1 cellular context compared by ENCODE assay signal in the genomic region with DNA sequence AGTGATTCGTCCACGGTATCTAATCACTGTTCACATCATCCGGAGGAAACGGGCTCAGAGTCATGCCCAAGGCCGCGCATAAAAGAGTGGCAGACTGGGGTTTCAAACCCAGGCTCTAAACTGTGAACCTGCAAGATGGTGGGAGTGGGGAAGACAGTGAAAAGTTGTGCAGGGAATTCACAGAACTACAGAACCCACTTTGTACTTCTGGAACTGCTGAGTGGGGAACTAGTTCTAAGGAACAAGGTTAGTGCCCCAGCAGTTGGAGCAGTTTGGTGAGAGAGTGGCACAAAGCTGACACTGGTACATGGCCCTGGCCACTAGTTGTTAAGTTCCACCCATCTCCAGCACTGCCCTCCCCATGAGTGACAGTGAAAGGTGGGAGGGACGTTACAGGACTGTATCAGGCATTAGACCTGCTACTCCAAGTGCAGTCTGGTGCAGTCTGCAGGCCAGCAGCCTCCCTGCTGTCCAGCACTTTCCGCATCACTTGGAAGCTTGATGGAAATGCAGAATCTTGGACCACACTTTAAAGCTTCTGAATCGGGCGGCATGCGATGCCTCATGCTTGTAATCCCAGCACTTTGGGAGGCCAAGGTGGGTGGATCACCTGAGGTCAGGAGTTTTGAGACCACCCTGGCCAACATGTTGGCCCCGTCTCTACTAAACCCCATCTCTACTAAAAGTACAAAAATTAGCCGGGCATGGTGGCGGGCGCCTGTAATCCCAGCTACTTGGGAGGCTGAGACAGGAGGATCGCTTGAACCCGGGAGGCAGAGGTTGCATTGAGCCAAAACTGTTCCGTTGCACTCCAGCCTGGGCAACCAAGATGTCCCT.
TF ChIP-seq lines count a peak whose summit lies in the region.

No MANE protein-coding gene starts in this region.

TF ChIP-seq in HepG2, 621 proteins besides CTCF, POLR2A, EP300 and RAD21 (continued from another document and continues in another):
- TF ChIP-seq, protein P1, sequence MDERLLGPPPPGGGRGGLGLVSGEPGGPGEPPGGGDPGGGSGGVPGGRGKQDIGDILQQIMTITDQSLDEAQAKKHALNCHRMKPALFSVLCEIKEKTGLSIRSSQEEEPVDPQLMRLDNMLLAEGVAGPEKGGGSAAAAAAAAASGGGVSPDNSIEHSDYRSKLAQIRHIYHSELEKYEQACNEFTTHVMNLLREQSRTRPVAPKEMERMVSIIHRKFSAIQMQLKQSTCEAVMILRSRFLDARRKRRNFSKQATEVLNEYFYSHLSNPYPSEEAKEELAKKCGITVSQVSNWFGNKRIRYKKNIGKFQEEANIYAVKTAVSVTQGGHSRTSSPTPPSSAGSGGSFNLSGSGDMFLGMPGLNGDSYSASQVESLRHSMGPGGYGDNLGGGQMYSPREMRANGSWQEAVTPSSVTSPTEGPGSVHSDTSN (CRISPR knock-in tag; IDR thresholded peaks at IDR 0.05) = peak; percentile 81
- TF ChIP-seq, protein P2, sequence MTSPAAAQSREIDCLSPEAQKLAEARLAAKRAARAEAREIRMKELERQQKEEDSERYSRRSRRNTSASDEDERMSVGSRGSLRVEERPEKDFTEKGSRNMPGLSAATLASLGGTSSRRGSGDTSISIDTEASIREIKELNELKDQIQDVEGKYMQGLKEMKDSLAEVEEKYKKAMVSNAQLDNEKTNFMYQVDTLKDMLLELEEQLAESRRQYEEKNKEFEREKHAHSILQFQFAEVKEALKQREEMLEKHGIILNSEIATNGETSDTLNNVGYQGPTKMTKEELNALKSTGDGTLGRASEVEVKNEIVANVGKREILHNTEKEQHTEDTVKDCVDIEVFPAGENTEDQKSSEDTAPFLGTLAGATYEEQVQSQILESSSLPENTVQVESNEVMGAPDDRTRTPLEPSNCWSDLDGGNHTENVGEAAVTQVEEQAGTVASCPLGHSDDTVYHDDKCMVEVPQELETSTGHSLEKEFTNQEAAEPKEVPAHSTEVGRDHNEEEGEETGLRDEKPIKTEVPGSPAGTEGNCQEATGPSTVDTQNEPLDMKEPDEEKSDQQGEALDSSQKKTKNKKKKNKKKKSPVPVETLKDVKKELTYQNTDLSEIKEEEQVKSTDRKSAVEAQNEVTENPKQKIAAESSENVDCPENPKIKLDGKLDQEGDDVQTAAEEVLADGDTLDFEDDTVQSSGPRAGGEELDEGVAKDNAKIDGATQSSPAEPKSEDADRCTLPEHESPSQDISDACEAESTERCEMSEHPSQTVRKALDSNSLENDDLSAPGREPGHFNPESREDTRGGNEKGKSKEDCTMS (CRISPR knock-in tag; conservative IDR thresholded peaks at IDR 0.05) = no peak
- TF ChIP-seq KLF12 (CRISPR knock-in tag; IDR thresholded peaks at IDR 0.05; ENCODE audit: borderline replicate concordance) = no peak
- TF ChIP-seq RBAK (CRISPR knock-in tag; IDR thresholded peaks at IDR 0.05) = no peak
- no peak for TF ChIP-seq ZNF607 (CRISPR knock-in tag; IDR thresholded peaks at IDR 0.05; ENCODE audit: borderline replicate concordance)
- TF ChIP-seq, protein P3, sequence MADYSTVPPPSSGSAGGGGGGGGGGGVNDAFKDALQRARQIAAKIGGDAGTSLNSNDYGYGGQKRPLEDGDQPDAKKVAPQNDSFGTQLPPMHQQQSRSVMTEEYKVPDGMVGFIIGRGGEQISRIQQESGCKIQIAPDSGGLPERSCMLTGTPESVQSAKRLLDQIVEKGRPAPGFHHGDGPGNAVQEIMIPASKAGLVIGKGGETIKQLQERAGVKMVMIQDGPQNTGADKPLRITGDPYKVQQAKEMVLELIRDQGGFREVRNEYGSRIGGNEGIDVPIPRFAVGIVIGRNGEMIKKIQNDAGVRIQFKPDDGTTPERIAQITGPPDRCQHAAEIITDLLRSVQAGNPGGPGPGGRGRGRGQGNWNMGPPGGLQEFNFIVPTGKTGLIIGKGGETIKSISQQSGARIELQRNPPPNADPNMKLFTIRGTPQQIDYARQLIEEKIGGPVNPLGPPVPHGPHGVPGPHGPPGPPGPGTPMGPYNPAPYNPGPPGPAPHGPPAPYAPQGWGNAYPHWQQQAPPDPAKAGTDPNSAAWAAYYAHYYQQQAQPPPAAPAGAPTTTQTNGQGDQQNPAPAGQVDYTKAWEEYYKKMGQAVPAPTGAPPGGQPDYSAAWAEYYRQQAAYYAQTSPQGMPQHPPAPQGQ (CRISPR knock-in tag; IDR thresholded peaks at IDR 0.05; ENCODE audit: borderline replicate concordance) = peak; percentile 71; the same call in 1 of the 2 replicates
- no peak for TF ChIP-seq HIVEP1 (CRISPR knock-in tag; IDR thresholded peaks at IDR 0.05)
- 0 out of 2 replicates have a peak, but pooled peaks have one; percentile 45 for TF ChIP-seq CHD4 (IDR thresholded peaks at IDR 0.05; ENCODE audit: borderline replicate concordance, low read length)
- peak; percentile 15; the same call in 1 of the 2 replicates for TF ChIP-seq FOSL2 (CRISPR knock-in tag; IDR thresholded peaks at IDR 0.05)
- TF ChIP-seq NR2F2 (IDR thresholded peaks at IDR 0.05; ENCODE audit: borderline replicate concordance, low read depth) = no peak
- TF ChIP-seq BCL3 (CRISPR knock-in tag; IDR thresholded peaks at IDR 0.05) = peak; percentile 69; the same call in 1 of the 2 replicates
- 0 out of 2 replicates have a peak, but pooled peaks have one; percentile 51 for TF ChIP-seq ZHX1 (CRISPR knock-in tag; IDR thresholded peaks at IDR 0.05; ENCODE audit: low read depth)
- no peak for TF ChIP-seq PLRG1 (conservative IDR thresholded peaks at IDR 0.05)
- TF ChIP-seq, protein P4, sequence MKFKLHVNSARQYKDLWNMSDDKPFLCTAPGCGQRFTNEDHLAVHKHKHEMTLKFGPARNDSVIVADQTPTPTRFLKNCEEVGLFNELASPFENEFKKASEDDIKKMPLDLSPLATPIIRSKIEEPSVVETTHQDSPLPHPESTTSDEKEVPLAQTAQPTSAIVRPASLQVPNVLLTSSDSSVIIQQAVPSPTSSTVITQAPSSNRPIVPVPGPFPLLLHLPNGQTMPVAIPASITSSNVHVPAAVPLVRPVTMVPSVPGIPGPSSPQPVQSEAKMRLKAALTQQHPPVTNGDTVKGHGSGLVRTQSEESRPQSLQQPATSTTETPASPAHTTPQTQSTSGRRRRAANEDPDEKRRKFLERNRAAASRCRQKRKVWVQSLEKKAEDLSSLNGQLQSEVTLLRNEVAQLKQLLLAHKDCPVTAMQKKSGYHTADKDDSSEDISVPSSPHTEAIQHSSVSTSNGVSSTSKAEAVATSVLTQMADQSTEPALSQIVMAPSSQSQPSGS (CRISPR knock-in tag; IDR thresholded peaks at IDR 0.05) = no peak
- TF ChIP-seq MXD3 (CRISPR knock-in tag; IDR thresholded peaks at IDR 0.05) = peak; percentile 52; the same call in 1 of the 2 replicates
- TF ChIP-seq ARID2 (CRISPR knock-in tag; IDR thresholded peaks at IDR 0.05; ENCODE audit: borderline replicate concordance) = 0 out of 2 replicates have a peak, but pooled peaks have one; percentile 22
- no peak for TF ChIP-seq U2AF2 (IDR thresholded peaks at IDR 0.05; ENCODE audit: low read depth, low read length)
- no peak for TF ChIP-seq HMGA1 (CRISPR knock-in tag; conservative IDR thresholded peaks at IDR 0.05)
- TF ChIP-seq ATF4 (CRISPR knock-in tag; IDR thresholded peaks at IDR 0.05) = no peak
- TF ChIP-seq ZNF713 (CRISPR knock-in tag; IDR thresholded peaks at IDR 0.05) = 0 out of 2 replicates have a peak, but pooled peaks have one; percentile 73
- no peak for TF ChIP-seq CBFB (CRISPR knock-in tag; IDR thresholded peaks at IDR 0.05)
- TF ChIP-seq TGIF2 (CRISPR knock-in tag; IDR thresholded peaks at IDR 0.05) = 0 out of 2 replicates have a peak, but pooled peaks have one; percentile 38
- TF ChIP-seq ZNF557 (CRISPR knock-in tag; IDR thresholded peaks at IDR 0.05) = no peak
- TF ChIP-seq THAP11 (CRISPR knock-in tag; IDR thresholded peaks at IDR 0.05) = no peak
- TF ChIP-seq ZNF138 (CRISPR knock-in tag; IDR thresholded peaks at IDR 0.05; ENCODE audit: low read depth) = no peak
- peak; percentile 51 for TF ChIP-seq TEAD3 (CRISPR knock-in tag; optimal IDR thresholded peaks at IDR 0.05; ENCODE audit: borderline replicate concordance)
- 0 out of 2 replicates have a peak, but pooled peaks have one; percentile 44 for TF ChIP-seq ZNF160 (CRISPR knock-in tag; IDR thresholded peaks at IDR 0.05)
- no peak for TF ChIP-seq CCDC6 (CRISPR knock-in tag; IDR thresholded peaks at IDR 0.05)
- TF ChIP-seq ZNF841 (CRISPR knock-in tag; IDR thresholded peaks at IDR 0.05; ENCODE audit: borderline replicate concordance) = no peak
- TF ChIP-seq, protein P5, sequence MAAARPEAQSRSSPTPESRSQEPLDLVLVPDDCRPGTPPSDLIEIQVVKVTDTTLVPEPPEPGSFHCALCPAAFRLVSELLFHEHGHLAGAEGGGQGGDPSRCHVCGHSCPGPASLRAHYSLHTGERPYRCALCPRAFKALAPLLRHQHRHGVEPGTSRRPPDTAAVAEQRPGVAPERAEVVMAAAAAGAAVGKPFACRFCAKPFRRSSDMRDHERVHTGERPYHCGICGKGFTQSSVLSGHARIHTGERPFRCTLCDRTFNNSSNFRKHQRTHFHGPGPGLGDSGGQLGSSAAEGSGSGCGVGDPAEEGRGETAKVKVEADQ (CRISPR knock-in tag; IDR thresholded peaks at IDR 0.05; ENCODE audit: borderline replicate concordance) = no peak
- no peak for TF ChIP-seq ZNF281 (CRISPR knock-in tag; IDR thresholded peaks at IDR 0.05; ENCODE audit: borderline replicate concordance)
- no peak for TF ChIP-seq ISL2 (CRISPR knock-in tag; IDR thresholded peaks at IDR 0.05)
- TF ChIP-seq PBX3 (CRISPR knock-in tag; IDR thresholded peaks at IDR 0.05; ENCODE audit: borderline replicate concordance) = no peak
- TF ChIP-seq, protein P6, sequence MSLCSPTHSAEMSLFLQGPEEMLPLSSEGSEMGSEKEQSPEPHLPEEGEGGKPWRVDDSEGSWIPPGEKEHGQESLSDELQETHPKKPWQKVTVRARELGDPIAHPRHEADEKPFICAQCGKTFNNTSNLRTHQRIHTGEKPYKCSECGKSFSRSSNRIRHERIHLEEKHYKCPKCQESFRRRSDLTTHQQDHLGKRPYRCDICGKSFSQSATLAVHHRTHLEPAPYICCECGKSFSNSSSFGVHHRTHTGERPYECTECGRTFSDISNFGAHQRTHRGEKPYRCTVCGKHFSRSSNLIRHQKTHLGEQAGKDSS (CRISPR knock-in tag; IDR thresholded peaks at IDR 0.05; ENCODE audit: borderline replicate concordance, low read depth) = peak; percentile 60; the same call in 1 of the 2 replicates
